20 cellular contexts compared by ENCODE assay signal in the genomic region with DNA sequence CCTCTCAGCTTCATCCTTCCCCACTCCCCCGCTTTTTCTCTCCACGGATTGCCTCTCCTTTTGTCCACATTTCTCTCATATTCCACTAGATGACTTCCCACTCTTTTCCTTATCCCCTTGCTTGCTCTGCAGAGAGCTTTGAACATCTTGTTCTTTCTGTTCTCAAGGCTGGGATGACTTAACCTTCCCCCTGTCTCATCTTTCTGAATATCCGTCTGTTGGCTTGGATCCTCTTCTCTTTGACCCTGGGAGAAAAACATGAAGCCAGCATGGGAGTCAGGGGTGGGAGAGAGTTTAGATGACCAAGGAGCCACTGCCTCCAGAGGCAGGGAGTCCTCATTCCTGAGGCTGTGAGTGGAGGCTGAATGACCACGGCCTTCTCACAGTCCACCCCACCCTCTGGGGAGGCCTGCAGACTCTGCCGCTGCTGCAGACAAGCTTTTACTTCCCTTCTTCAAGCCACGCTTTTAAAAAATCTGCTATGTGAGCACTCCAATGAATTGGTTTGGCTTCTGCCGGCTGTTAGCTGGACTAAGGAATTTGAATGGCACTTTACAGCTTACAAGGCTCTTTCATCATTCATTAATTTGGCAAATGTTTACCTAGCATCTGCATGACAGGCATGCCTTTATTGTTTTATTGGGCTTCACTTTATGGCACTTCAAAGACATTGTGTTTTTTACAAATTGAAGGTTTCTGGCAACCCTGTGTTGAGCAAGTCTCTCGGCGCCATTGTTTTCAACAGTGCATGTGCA.
DNase-seq lines count a peak whose midpoint lies in the region; ATAC-seq, FAIRE-seq and TF ChIP-seq lines count a peak whose summit lies in the region.
"Had no signal": no experiment of that assay in that cellular context is flagged by ENCODE, and none has a peak within 500 bp of the region (broad histone marks: within the 10 kb centered on the region; RNA-seq: fewer than 3 reads in every experiment).

No MANE protein-coding gene starts in this region.

- H3K4me3 Mint-ChIP-seq in Caco-2 (ENCODE audit: unreplicated experiment), result peak overlapping the region; percentile 64
- peak overlapping the region; percentile 29 for H3K4me3 Mint-ChIP-seq in nephron progenitor cell
- H3K4me3 Mint-ChIP-seq: activated CD4-positive, alpha-beta memory T cell treated with anti-CD3 and anti-CD28 coated beads, Interleukin-2, amount 10 ng/mL, durations not matched to agents 7 days and 5 days had no signal

- H2BK20ac ChIP-seq in H1 (ENCODE audit: low read length), result peak overlapping the region; percentile 57; the same call in 1 of the 2 replicates

- H4K91ac ChIP-seq in H1 (replicated peaks; ENCODE audit: insufficient read length, low read length), result peak overlapping the region; percentile 23

- no peaks in the 10 kb centered on the region for H3K27me3 Mint-ChIP-seq in Caco-2 (ENCODE audit: insufficient read depth, unreplicated experiment)
- H3K27me3 Mint-ChIP-seq in nephron progenitor cell (ENCODE audit: low read depth, poor library complexity), result peaks cover 12% of the 10 kb centered on the region

- no peak overlapping the region for H4K8ac ChIP-seq in H1 (ENCODE audit: extremely low read depth, insufficient read depth, low read length)

- H3K4me1 ChIP-seq in Caco-2 (peaks cover 60% of the 10 kb centered on the region), H1 (replicated peaks in 1 of 4; ENCODE audit: control insufficient read depth in 3 of 4, insufficient read depth in 4 of 4, low read length in 3 of 4) (peaks cover 2 to 14% (median 6%) of the 10 kb centered on the region in 4 experiments)

- H2AK5ac ChIP-seq in H1 (ENCODE audit: low read depth, low read length), result no peak overlapping the region; the same call in 1 of the 2 replicates

- no peak for TF ChIP-seq RAD21 in H1 (IDR thresholded peaks at IDR 0.05 in 1 of 2, conservative IDR thresholded peaks at IDR 0.05 in 1 of 2; ENCODE audit: low read depth in 2 of 2, low read length in 2 of 2)

- CTCF ChIA-PET in Caco-2 (lab: Charles Lee) (interaction anchor here (0.8 kb wide), 1 partner anchor 23 kb away, joined by 3 read pairs; no protein-coding TSS in a partner anchor), H1 (lab: Charles Lee; ENCODE audit: partially characterized antibody) (interaction anchor here (0.9 to 8.9 kb wide), 6 partner anchors 8 to 76 kb away, joined by 3 to 75 read pairs (median 3); no protein-coding TSS in a partner anchor)

- H3K18ac ChIP-seq in H1 (ENCODE audit: extremely low read depth, low read length), result peak overlapping the region; percentile 40

- H3K79me2 ChIP-seq in H1 (ENCODE audit: control insufficient read depth in 1 of 2, insufficient read depth in 2 of 2, low read length in 2 of 2), result no peaks in the 10 kb centered on the region

- peak overlapping the region in 1 of 2 experiments; percentile 28; a peak in 1 of 4 replicates for H3K4me2 ChIP-seq in H1 (ENCODE audit: insufficient read depth in 1 of 2, low read depth in 2 of 2, low read length in 2 of 2)

- H2BK5ac ChIP-seq in H1 (ENCODE audit: low read depth, low read length), result peak overlapping the region; percentile 38; the same call in 1 of the 2 replicates

- H2AFZ ChIP-seq in H1 (ENCODE audit: low read length), result no peak overlapping the region
- H2AFZ ChIP-seq: GM23248 had no signal

- no peak overlapping the region for H3K4ac ChIP-seq in H1 (replicated peaks; ENCODE audit: insufficient read length, low read depth, low read length)

- no peak overlapping the region for H4K5ac ChIP-seq in H1 (ENCODE audit: insufficient read length, low read depth, low read length)

- H4K20me1 ChIP-seq in H1 (replicated peaks in 1 of 2; ENCODE audit: control insufficient read depth in 1 of 2, insufficient read depth in 2 of 2, low read length in 2 of 2), result no peaks in the 10 kb centered on the region

- TF ChIP-seq EP300 in H1 (IDR thresholded peaks at IDR 0.05; ENCODE audit: borderline replicate concordance in 1 of 2, low read depth in 2 of 2, low read length in 2 of 2), result no peak

- FAIRE-seq in H1 (lab: Jason Lieb, UNC), result no peak
- FAIRE-seq: endothelial cell of umbilical vein, GM12878 had no signal

- no peak overlapping the region for H3K9ac ChIP-seq in H1 (replicated peaks in 1 of 4; ENCODE audit: extremely low read depth in 1 of 4, low read depth in 3 of 4, low read length in 3 of 4)
- H3K9ac ChIP-seq: GM23248 had no signal

- H3K36me3 ChIP-seq in Caco-2 (ENCODE audit: control insufficient read depth, insufficient read depth, low read length) (no peaks in the 10 kb centered on the region), H1 (ENCODE audit: control insufficient read depth in 2 of 4, insufficient read depth in 4 of 4, low read length in 3 of 4) (no peaks in the 10 kb centered on the region)
- H3K36me3 ChIP-seq: brain microvascular endothelial cell, ovary had no signal

- H3K4me3 ChIP-seq in Caco-2 (ENCODE audit: low read depth, low read length) (no peak overlapping the region; the same call in 1 of the 2 replicates), H1 (ENCODE audit: extremely low read depth in 1 of 4, insufficient read depth in 2 of 4, low read depth in 3 of 4, low read length in 4 of 4) (no peak overlapping the region)
- H3K4me3 ChIP-seq: GM12878, GM23248, ovary had no signal

- H3K4me1 Mint-ChIP-seq in Caco-2 (ENCODE audit: low read depth, unreplicated experiment) (peaks cover 33% of the 10 kb centered on the region), nephron progenitor cell (peaks cover 53% of the 10 kb centered on the region)
- H3K4me1 Mint-ChIP-seq: activated CD4-positive, alpha-beta memory T cell treated with anti-CD3 and anti-CD28 coated beads, Interleukin-2, amount 10 ng/mL, durations not matched to agents 7 days and 5 days had no signal

- no peak for ATAC-seq in HG02885 (IDR thresholded peaks at IDR 0.05; ENCODE audit: poor library complexity, unreplicated experiment)
- ATAC-seq in HG03159 (IDR thresholded peaks at IDR 0.05; ENCODE audit: unreplicated experiment), result no peak
- ATAC-seq in HG03460 (IDR thresholded peaks at IDR 0.05; ENCODE audit: unreplicated experiment), result no peak
- ATAC-seq: GM12878 had no signal

- H3K56ac ChIP-seq in H1 (replicated peaks; ENCODE audit: insufficient read length, low read depth, low read length), result no peak overlapping the region

- TF ChIP-seq CTCF in Caco-2 (IDR thresholded peaks at IDR 0.05; ENCODE audit: insufficient read depth in 1 of 2, low read depth in 1 of 2, low read length in 1 of 2, severe bottlenecking in 1 of 2, unreplicated experiment in 1 of 2) (no peak), H1 (IDR thresholded peaks at IDR 0.05; ENCODE audit: control extremely low read depth in 1 of 3, insufficient read depth in 1 of 3, low read depth in 1 of 3, low read length in 3 of 3) (no peak), nephron progenitor cell (IDR thresholded peaks at IDR 0.05) (no peak)

- H3K9me3 Mint-ChIP-seq in Caco-2 (ENCODE audit: unreplicated experiment) (peaks cover 9% of the 10 kb centered on the region), nephron progenitor cell (peaks cover 15% of the 10 kb centered on the region)
- H3K9me3 Mint-ChIP-seq: activated CD4-positive, alpha-beta memory T cell treated with anti-CD3 and anti-CD28 coated beads, Interleukin-2, amount 10 ng/mL, durations not matched to agents 7 days and 5 days had no signal

- POLR2A ChIA-PET in Caco-2 (lab: Charles Lee), result interaction anchor here (0.7 to 1.4 kb wide), 5 partner anchors 21 to 90 kb away, joined by 3 to 4 read pairs (median 3); no protein-coding TSS in a partner anchor
- POLR2A ChIA-PET in H1 (lab: Charles Lee; ENCODE audit: partially characterized antibody), result interaction anchor here (1.0 to 2.2 kb wide), 6 partner anchors 14 to 115 kb away, joined by 3 to 6 read pairs (median 4); no protein-coding TSS in a partner anchor

- H2BK120ac ChIP-seq in H1 (replicated peaks; ENCODE audit: low read depth, low read length), result no peak overlapping the region

- H2BK12ac ChIP-seq in H1 (ENCODE audit: low read depth, low read length), result peak overlapping the region; percentile 94

- 67% methylated on average over 9 of the region's 9 CpGs; no CpG with 5 or more reads in 1 of the 2 experiments for WGBS in H1 (ENCODE audit: extremely low coverage in 1 of 2, insufficient coverage in 1 of 2, insufficient read length in 1 of 2, insufficient replicate concordance in 2 of 2, low coverage in 1 of 2, low lambda C conversion rate in 2 of 2, missing lambda C conversion rate in 1 of 2), 2 experiments

- no peak overlapping the region for H3K23ac ChIP-seq in H1 (ENCODE audit: insufficient read length)

- peak overlapping the region; percentile 95 for H3K27ac Mint-ChIP-seq in Caco-2 (ENCODE audit: unreplicated experiment)
- H3K27ac Mint-ChIP-seq in nephron progenitor cell, result peak overlapping the region; percentile 3
- H3K27ac Mint-ChIP-seq: activated CD4-positive, alpha-beta memory T cell treated with anti-CD3 and anti-CD28 coated beads, Interleukin-2, amount 10 ng/mL, durations not matched to agents 7 days and 5 days had no signal

- H3K14ac ChIP-seq in H1 (ENCODE audit: insufficient read length), result no peak overlapping the region

- BruUV-seq in Caco-2 (replicated peaks; lab: Mats Ljungman, UMichigan), result TSS peak; percentile 84

- no peaks in the 10 kb centered on the region for H3K27me3 ChIP-seq in Caco-2 (replicated peaks; ENCODE audit: control insufficient read depth, insufficient read depth, low read length)
- H3K27me3 ChIP-seq in H1 (replicated peaks in 1 of 4; ENCODE audit: control insufficient read depth in 3 of 4, extremely low read depth in 1 of 4, insufficient read depth in 3 of 4, low read length in 3 of 4), result 0 out of 7 replicates have a peak, but pooled peaks cover 0 to 2% (median 0%) of the 10 kb centered on the region in 4 experiments
- H3K27me3 ChIP-seq: ovary had no signal

- no peak overlapping the region for H3K27ac ChIP-seq in H1 (ENCODE audit: low read depth, low read length)
- H3K27ac ChIP-seq: brain microvascular endothelial cell, GM23248, RWPE1 had no signal

- TF ChIP-seq POLR2A in H1 (IDR thresholded peaks at IDR 0.05; ENCODE audit: control extremely low read depth in 1 of 2, low read depth in 2 of 2, low read length in 2 of 2), result no peak

- intact Hi-C loops in Caco-2 (cut with micrococcal nuclease; ENCODE audit: unreplicated experiment), result loop anchor here (1.0 to 10.0 kb wide), 4 partner anchors 30 to 114 kb away; a partner anchor contains a TSS

- H2BK15ac ChIP-seq in H1 (ENCODE audit: low read length), result peak overlapping the region; percentile 50; the same call in 1 of the 2 replicates

- DNase-seq in Caco-2 (peak; percentile 80 to 81), M059J (ENCODE audit: low read depth) (peak; percentile 10), H1 (ENCODE audit: low read depth in 1 of 2, low spot score in 2 of 2) (no peak), nephron progenitor cell (no peak), H4 (ENCODE audit: low spot score) (no peak)
- DNase-seq: activated CD4-positive, alpha-beta memory T cell treated with anti-CD3 and anti-CD28 coated beads, Interleukin-2, amount 10 ng/mL, durations not matched to agents 7 days and 5 days; activated effector memory CD4-positive, alpha-beta T cell treated with anti-CD3 and anti-CD28 coated beads, Interleukin-2, amount 50 U/mL, for 16 hours; brain microvascular endothelial cell; DMS153; GM23248; NCI-H1092 treated with DMSO at 0.1 percent for 48 hours; NCI-H510A; T1000 had no signal

- H3K9me3 ChIP-seq in Caco-2 (peaks cover 7% of the 10 kb centered on the region), H1 (ENCODE audit: insufficient read depth in 2 of 2, low read depth in 1 of 2, low read length in 1 of 2) (no peaks in the 10 kb centered on the region)
- H3K9me3 ChIP-seq: ovary had no signal

- H3K36me3 Mint-ChIP-seq in Caco-2 (ENCODE audit: insufficient read depth, unreplicated experiment), result peaks cover 9% of the 10 kb centered on the region
- peaks cover 9% of the 10 kb centered on the region for H3K36me3 Mint-ChIP-seq in nephron progenitor cell (ENCODE audit: low read depth)

- H3K79me1 ChIP-seq in H1 (ENCODE audit: low read depth, low read length), result no peaks in the 10 kb centered on the region

- no peaks in the 10 kb centered on the region for H3K23me2 ChIP-seq in H1 (ENCODE audit: low read depth, low read length)

Comparison
In these comparisons a context has a peak if more than half of its experiments do, and no peak if none do; other contexts are left out.
1. DNase-seq: peak in Caco-2 (2 of 2) and M059J (single experiment); none in H1 (0 of 2), nephron progenitor cell (single experiment) and H4 (single experiment).